ENCODE assay signal across 9 cellular contexts in the genomic region with DNA sequence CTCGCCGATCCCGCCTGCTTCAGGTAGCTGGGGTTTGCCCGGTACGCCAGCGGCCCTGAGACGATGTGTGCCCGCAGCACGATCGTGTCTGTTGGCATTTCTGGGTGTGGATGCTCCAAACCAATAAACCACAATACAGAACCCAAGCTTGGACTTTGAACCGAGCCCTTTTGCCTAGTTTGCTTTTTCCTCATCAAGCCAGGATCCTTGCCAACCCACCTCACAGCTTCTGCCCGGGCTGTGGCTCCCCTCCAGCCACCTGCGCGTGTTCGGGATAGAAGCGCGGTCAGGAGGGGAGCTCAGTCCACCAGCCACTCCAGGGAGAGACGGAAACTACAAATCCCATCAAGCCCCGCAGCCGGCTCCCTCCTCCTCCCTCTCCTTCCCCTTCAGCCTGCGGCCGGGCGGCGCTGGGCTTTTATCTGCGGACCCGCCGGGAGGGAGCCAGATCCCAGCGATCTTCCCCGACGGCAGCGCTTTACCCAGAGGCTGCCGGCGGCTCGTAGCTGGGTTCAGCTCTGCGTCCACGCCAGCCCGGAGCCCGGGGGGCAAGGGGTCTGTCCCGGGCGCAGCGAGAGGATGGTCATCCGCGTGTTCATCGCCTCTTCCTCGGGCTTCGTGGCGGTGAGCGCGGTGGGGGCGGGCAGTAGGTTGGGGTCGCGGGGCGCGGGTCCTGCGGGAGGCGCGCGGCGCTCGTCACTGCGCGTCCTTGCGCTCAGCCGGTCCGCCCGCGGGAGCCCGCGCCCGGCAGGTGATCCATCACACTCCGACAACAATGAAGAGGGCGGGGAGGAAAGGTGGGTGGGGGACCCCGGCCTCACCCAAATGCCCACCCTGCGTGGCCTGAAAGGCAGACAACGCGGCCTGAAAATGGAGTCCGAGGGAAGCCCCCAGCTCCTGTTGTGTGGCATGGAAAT. TPM values are rescaled to one million over a fixed set of nuclear protein-coding genes. Genes with fewer than 3 reads are reported as not detected.
DNase-seq lines count a peak whose midpoint lies in the region; ATAC-seq and TF ChIP-seq lines count a peak whose summit lies in the region.
"Had no signal": no experiment of that assay in that cellular context is flagged by ENCODE, and none has a peak within 500 bp of the region (broad histone marks: within the 10 kb centered on the region; RNA-seq: fewer than 3 reads in every experiment).

Gene SH3BGRL2, plus strand, starts transcription at position 447 of the 917 bp plus-strand sequence. Its CDS starts 133 bp downstream, at position 580.

- H3K27me3 ChIP-seq in muscle layer of duodenum (ENCODE audit: low read depth, low read length) = no peaks in the 10 kb centered on the region

- no peaks in the 10 kb centered on the region for H3K36me3 Mint-ChIP-seq in activated CD4-positive, alpha-beta T cell treated with anti-CD3 and anti-CD28 coated beads for 36 hours (ENCODE audit: low read depth)

- POLR2A ChIA-PET in activated CD4-positive, alpha-beta T cell treated with anti-CD3 and anti-CD28 coated beads for 36 hours (lab: Charles Lee) = interaction anchor here (0.6 kb wide), 1 partner anchor 38 kb away, joined by 3 read pairs; no protein-coding TSS in a partner anchor

- no peaks in the 10 kb centered on the region for H3K9me3 ChIP-seq in muscle layer of duodenum (ENCODE audit: control insufficient read depth in 1 of 2, low read length in 2 of 2)

- peak within 1 kb of the TSS; percentile 24 for H3K27ac Mint-ChIP-seq in activated CD4-positive, alpha-beta T cell treated with anti-CD3 and anti-CD28 coated beads for 36 hours

- intact Hi-C loops in activated CD4-positive, alpha-beta T cell treated with anti-CD3 and anti-CD28 coated beads for 36 hours (cut with DNase I, micrococcal nuclease) = no loop called here

- TF ChIP-seq CTCF in fibroblast of villous mesenchyme (IDR thresholded peaks at IDR 0.05; ENCODE audit: insufficient read depth, low read depth, low read length) = no peak

- no peaks in the 10 kb centered on the region for H3K36me3 ChIP-seq in muscle layer of duodenum (ENCODE audit: control insufficient read depth in 1 of 2, insufficient read depth in 2 of 2, low read length in 2 of 2)

- H3K27ac ChIP-seq in muscle layer of duodenum (ENCODE audit: low read length) (peak within 1 kb of the TSS; percentile 68), substantia nigra (ENCODE audit: low read depth, low read length, poor library complexity, severe bottlenecking) (peak within 1 kb of the TSS; percentile 33)

- H3K9me3 Mint-ChIP-seq in activated CD4-positive, alpha-beta T cell treated with anti-CD3 and anti-CD28 coated beads for 36 hours (ENCODE audit: low read depth) = no peaks in the 10 kb centered on the region

- ATAC-seq in activated CD4-positive, alpha-beta T cell treated with anti-CD3 and anti-CD28 coated beads for 36 hours = peak; percentile 87
- ATAC-seq in HG03066 (IDR thresholded peaks at IDR 0.05; ENCODE audit: low read depth, unreplicated experiment) = peak; percentile 67

- H3K4me3 ChIP-seq in fibroblast of villous mesenchyme (ENCODE audit: low read depth, low read length) = peak within 1 kb of the TSS; percentile 66
- peak within 1 kb of the TSS; percentile 82 to 89 for H3K4me3 ChIP-seq in muscle layer of duodenum (ENCODE audit: low read depth in 1 of 2, low read length in 2 of 2)

- peak within 1 kb of the TSS; percentile 75 for H3K4me3 Mint-ChIP-seq in activated CD4-positive, alpha-beta T cell treated with anti-CD3 and anti-CD28 coated beads for 36 hours

- CTCF ChIA-PET in activated CD4-positive, alpha-beta T cell treated with anti-CD3 and anti-CD28 coated beads for 36 hours (lab: Charles Lee) = interaction anchor here (0.6 to 1.6 kb wide), 8 partner anchors 8 to 720 kb away, joined by 3 to 5 read pairs (median 3); no protein-coding TSS in a partner anchor

- H3K27me3 Mint-ChIP-seq in activated CD4-positive, alpha-beta T cell treated with anti-CD3 and anti-CD28 coated beads for 36 hours = peaks cover 38% of the 10 kb centered on the region

- DNase-seq in activated CD4-positive, alpha-beta T cell treated with anti-CD3 and anti-CD28 coated beads for 36 hours = peak; percentile 59
- DNase-seq in activated CD4-positive, alpha-beta T cell treated with anti-CD3 and anti-CD28 coated beads for 1 hour = no peak
- DNase-seq in NCI-H526 (lab: John Stamatoyannopoulos, UW) (peak; percentile 92 to 95), fibroblast of villous mesenchyme (ENCODE audit: low read depth) (peak; percentile 42), substantia nigra (lab: John Stamatoyannopoulos, UW) (peak in 44 of 49 donors; percentile 7 to 86 (median 42))
- DNase-seq in activated naive CD4-positive, alpha-beta T cell treated with Interleukin-2 at 50 U/mL for 16 hours = peak; percentile 5
- DNase-seq: DND-41 had no signal

- peaks cover 0 to 8% of the 10 kb centered on the region in 2 donors for H3K4me1 ChIP-seq in muscle layer of duodenum (ENCODE audit: control insufficient read depth in 1 of 2, insufficient read depth in 2 of 2, low read length in 2 of 2)

- H3K4me1 Mint-ChIP-seq in activated CD4-positive, alpha-beta T cell treated with anti-CD3 and anti-CD28 coated beads for 36 hours = peaks cover 9% of the 10 kb centered on the region

RNA-seq across cellular contexts. Expression of gene SH3BGRL2, which starts in this region (rescaled TPM):
- under 1 TPM; 0.40 to 0.43 TPM for total RNA-seq in activated CD4-positive, alpha-beta T cell treated with anti-CD3 and anti-CD28 coated beads for 36 hours
- total RNA-seq in fibroblast of villous mesenchyme = 2.6 TPM in 2 replicates

Comparison
In these comparisons a context has a peak if more than half of its experiments do, and no peak if none do; other contexts are left out.
1. Peak in DNase-seq and ATAC-seq in activated CD4-positive, alpha-beta T cell treated with anti-CD3 and anti-CD28 coated beads for 36 hours; RNA of the gene not detected or under 1 TPM.